Comparison of ENCODE assay signal across 13 cellular contexts in the genomic region with DNA sequence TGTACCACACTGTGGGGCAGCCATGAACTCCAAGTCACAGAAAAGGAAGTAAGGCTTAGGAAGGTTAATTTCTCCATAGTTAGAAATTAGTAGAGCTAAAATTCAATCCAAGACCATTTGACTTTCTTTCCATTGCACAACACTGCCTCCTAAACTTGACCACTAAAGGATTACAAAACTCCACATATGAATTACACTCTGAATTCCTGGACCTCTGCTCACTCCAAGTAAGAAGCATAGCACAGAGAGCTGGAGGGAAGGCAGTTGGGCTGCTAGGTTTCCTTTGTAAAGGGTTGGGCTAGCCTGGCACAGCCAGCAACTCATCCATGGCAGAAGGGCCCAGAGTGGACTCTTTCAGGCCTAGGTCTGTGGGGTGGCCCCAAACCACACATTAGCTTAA.
DNase-seq lines count a peak whose midpoint lies in the region; ATAC-seq, FAIRE-seq and TF ChIP-seq lines count a peak whose summit lies in the region.
"Had no signal": no experiment of that assay in that cellular context is flagged by ENCODE, and none has a peak within 500 bp of the region (broad histone marks: within the 10 kb centered on the region; RNA-seq: fewer than 3 reads in every experiment).

No MANE protein-coding gene starts in this region.

- H3K4me2 ChIP-seq in A549 = peak overlapping the region; percentile 65

- peak in 1 of 2 experiments; percentile 35 for DNase-seq in A549 (ENCODE audit: low read depth in 1 of 2, low spot score in 1 of 2)
- peak; percentile 74 for DNase-seq in HT1080 (ENCODE audit: low read depth)
- peak; percentile 77 for DNase-seq in astrocyte of the hippocampus (ENCODE audit: low read depth, low spot score)
- DNase-seq in left lobe of liver (ENCODE audit: low spot score) = peak; percentile 45
- no peak for DNase-seq in activated CD4-positive, alpha-beta T cell treated with anti-CD3 and anti-CD28 coated beads for 4 hours
- DNase-seq in activated CD8-positive, alpha-beta memory T cell treated with anti-CD3 and anti-CD28 coated beads for 24 hours = no peak
- DNase-seq: activated CD8-positive, alpha-beta T cell treated with anti-CD3 and anti-CD28 coated beads for 36 hours; anterior cingulate cortex; hippocampal formation; NCI-H1436 had no signal

- ATAC-seq in A549 = peak; percentile 49 to 65; a peak in 4 of 6 replicates
- ATAC-seq in left lobe of liver = peak; percentile 47
- no peak for ATAC-seq in GM21825 (IDR thresholded peaks at IDR 0.05; ENCODE audit: unreplicated experiment)
- ATAC-seq in HG02884 (IDR thresholded peaks at IDR 0.05; ENCODE audit: unreplicated experiment) = no peak
- ATAC-seq: activated CD8-positive, alpha-beta T cell treated with anti-CD3 and anti-CD28 coated beads for 36 hours had no signal

- CTCF ChIA-PET in A549 (lab: Yijun Ruan, JAX) = interaction anchor here (0.9 to 14.9 kb wide), 10 partner anchors 9 to 132 kb away, joined by 3 to 100 read pairs (median 4); no protein-coding TSS in a partner anchor

- no peak for TF ChIP-seq EP300 in A549 (IDR thresholded peaks at IDR 0.05)

- POLR2A ChIA-PET in A549 (lab: Yijun Ruan, JAX) = interaction anchor here (0.6 kb wide), 1 partner anchor 144 kb away, joined by 3 read pairs; no protein-coding TSS in a partner anchor

- no peak overlapping the region for H3K4me3 ChIP-seq in A549

- peaks cover 67% of the 10 kb centered on the region for H3K4me1 ChIP-seq in A549

- peak overlapping the region; percentile 94 to 97 for H3K27ac ChIP-seq in A549
- H3K27ac ChIP-seq: C4-2B had no signal

- TF ChIP-seq CTCF in A549 (IDR thresholded peaks at IDR 0.05) = no peak

- H3K9me3 ChIP-seq in A549 = peaks cover 10% of the 10 kb centered on the region; the same call in 1 of the 3 replicates

- TF ChIP-seq POLR2A in A549 (IDR thresholded peaks at IDR 0.05; ENCODE audit: low read length) = no peak

- no peak for TF ChIP-seq RAD21 in A549 (conservative IDR thresholded peaks at IDR 0.05 in 1 of 2, IDR thresholded peaks at IDR 0.05 in 1 of 2)

- no peak for FAIRE-seq in A549 (lab: Jason Lieb, UNC)

TF ChIP-seq in A549, 52 proteins besides CTCF, POLR2A, EP300 and RAD21:
- TF ChIP-seq, protein P1, sequence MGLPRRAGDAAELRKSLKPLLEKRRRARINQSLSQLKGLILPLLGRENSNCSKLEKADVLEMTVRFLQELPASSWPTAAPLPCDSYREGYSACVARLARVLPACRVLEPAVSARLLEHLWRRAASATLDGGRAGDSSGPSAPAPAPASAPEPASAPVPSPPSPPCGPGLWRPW (IDR thresholded peaks at IDR 0.05) = peak; percentile 56; the same call in 1 of the 2 replicates
- TF ChIP-seq ZNF302 (CRISPR knock-in tag; IDR thresholded peaks at IDR 0.05) (no peak), SMC3 (IDR thresholded peaks at IDR 0.05) (no peak), RCOR1 (IDR thresholded peaks at IDR 0.05; ENCODE audit: low read depth, low read length) (no peak), CEBPB (IDR thresholded peaks at IDR 0.05) (peak; percentile 85), EHMT2 (IDR thresholded peaks at IDR 0.05; ENCODE audit: low read depth) (no peak)

Comparison
In these comparisons a context has a peak if more than half of its experiments do, and no peak if none do; other contexts are left out.
1. ATAC-seq: peak in A549 (2 of 2) and left lobe of liver (single experiment); none in GM21825 (single experiment) and HG02884 (single experiment).
2. DNase-seq: peak in HT1080 (single experiment), astrocyte of the hippocampus (single experiment) and left lobe of liver (single experiment); none in activated CD4-positive, alpha-beta T cell treated with anti-CD3 and anti-CD28 coated beads for 4 hours (0 of 2) and activated CD8-positive, alpha-beta memory T cell treated with anti-CD3 and anti-CD28 coated beads for 24 hours (single experiment).